11 cellular contexts compared by ENCODE assay signal in genomic region chr16:33339093-33340071, GRCh38. TPM values are rescaled to one million over a fixed set of nuclear protein-coding genes. Genes with fewer than 3 reads are reported as not detected.
DNase-seq lines count a peak whose midpoint lies in the region; ATAC-seq and TF ChIP-seq lines count a peak whose summit lies in the region.
"Not testable (repeated sequence)": the region's sequence is repeated elsewhere in the genome, so short reads cannot be mapped to it uniquely, and the experiment has no call there.
"Had no signal": no experiment of that assay in that cellular context is flagged by ENCODE, and none has a peak within 500 bp of the region (broad histone marks: within the 10 kb centered on the region; RNA-seq: fewer than 3 reads in every experiment).

No MANE protein-coding gene starts in this region.

- not testable (repeated sequence) for ATAC-seq in body of pancreas
- ATAC-seq in naive thymus-derived CD4-positive, alpha-beta T cell, result peak; percentile 58

- H3K27me3 ChIP-seq in body of pancreas; left ventricle myocardium inferior (ENCODE audit: low read depth); naive thymus-derived CD4-positive, alpha-beta T cell (ENCODE audit: control insufficient read depth in 2 of 2, insufficient read depth in 2 of 2, low read length in 2 of 2); transverse colon: not testable (repeated sequence)

- in situ Hi-C loops in transverse colon (cut with MboI; ENCODE audit: low pct_ligation_motif_present in 1 of 4, low pct_unique_long_range_greater_than_20kb in 1 of 4, low sequenced_read_pairs in 3 of 4), result not testable (repeated sequence)

- not testable (repeated sequence) for TF ChIP-seq EP300 in transverse colon (IDR thresholded peaks at IDR 0.05; ENCODE audit: low read depth)

- not testable (repeated sequence) for H3K27me3 Mint-ChIP-seq in naive thymus-derived CD4-positive, alpha-beta T cell

- H3K9me3 Mint-ChIP-seq in naive thymus-derived CD4-positive, alpha-beta T cell, result peaks cover 0 to 16% (median 2%) of the 10 kb centered on the region in 11 donors

- H3K4me3 ChIP-seq in GM12865 (ENCODE audit: low read depth, low read length); body of pancreas; left ventricle myocardium inferior; naive thymus-derived CD4-positive, alpha-beta T cell (ENCODE audit: low read length); transverse colon: not testable (repeated sequence)

- not testable (repeated sequence) for TF ChIP-seq POLR2A in body of pancreas (IDR thresholded peaks at IDR 0.05); transverse colon (IDR thresholded peaks at IDR 0.05)

- DNase-seq in GM12865 (ENCODE audit: low read depth) (peak; percentile 13), T-helper 22 cell (ENCODE audit: low read depth) (peak; percentile 8), activated T-cell treated with anti-CD3 and anti-CD28 coated beads for 24 hours (ENCODE audit: low read depth) (peak; percentile 28), body of pancreas (peak; percentile 24 to 58 (median 41)), left ventricle myocardium inferior (peak; percentile 63), transverse colon (peak; percentile 45)
- DNase-seq in naive thymus-derived CD4-positive, alpha-beta T cell, result peak; percentile 8 to 50 (median 25)
- peak; percentile 15 for DNase-seq in stimulated activated CD4-positive, alpha-beta T cell treated with anti-CD3 and anti-CD28 coated beads, Interleukin-2, amount 100 ng/mL, for 4 hours (ENCODE audit: low read depth)

- TF ChIP-seq CTCF in GM12865 (IDR thresholded peaks at IDR 0.05; ENCODE audit: insufficient read depth, low read depth, low read length, missing control alignments); body of pancreas (IDR thresholded peaks at IDR 0.05); left ventricle myocardium inferior (IDR thresholded peaks at IDR 0.05; ENCODE audit: borderline replicate concordance); transverse colon (IDR thresholded peaks at IDR 0.05): not testable (repeated sequence)

- H3K9me3 ChIP-seq in body of pancreas; left ventricle myocardium inferior (replicated peaks); naive thymus-derived CD4-positive, alpha-beta T cell (ENCODE audit: control insufficient read depth in 2 of 3, low read length in 3 of 3); transverse colon: not testable (repeated sequence)

- POLR2A ChIA-PET in naive thymus-derived CD4-positive, alpha-beta T cell (lab: Charles Lee), result not testable (repeated sequence)

- 68 to 80% methylated on average over 2 to 3 of the region's 4 CpGs for WGBS in body of pancreas, 2 donors
- WGBS in transverse colon (ENCODE audit: low coverage in 1 of 2), 2 donors, result 75 to 81% methylated on average over 2 to 4 of the region's 4 CpGs

- not testable (repeated sequence) for H3K4me1 ChIP-seq in body of pancreas; left ventricle myocardium inferior; naive thymus-derived CD4-positive, alpha-beta T cell (ENCODE audit: control insufficient read depth in 2 of 2, insufficient read depth in 2 of 2, low read length in 2 of 2); transverse colon

- H3K4me1 Mint-ChIP-seq in naive thymus-derived CD4-positive, alpha-beta T cell, result not testable (repeated sequence)

- not testable (repeated sequence) for H3K4me3 Mint-ChIP-seq in naive thymus-derived CD4-positive, alpha-beta T cell

- H3K36me3 Mint-ChIP-seq in naive thymus-derived CD4-positive, alpha-beta T cell, result not testable (repeated sequence)

- not testable (repeated sequence) for H3K27ac Mint-ChIP-seq in naive thymus-derived CD4-positive, alpha-beta T cell

- H3K36me3 ChIP-seq in body of pancreas (replicated peaks in 1 of 2; ENCODE audit: insufficient read depth in 1 of 2, low read depth in 2 of 2); left ventricle myocardium inferior; naive thymus-derived CD4-positive, alpha-beta T cell (ENCODE audit: control insufficient read depth in 2 of 3, insufficient read depth in 3 of 3, low read length in 3 of 3); transverse colon: not testable (repeated sequence)

- intact Hi-C loops in body of pancreas (cut with DNase I); left ventricle myocardium inferior (cut with micrococcal nuclease); naive thymus-derived CD4-positive, alpha-beta T cell (cut with micrococcal nuclease); transverse colon (cut with DNase I; ENCODE audit: low total_unique reads): not testable (repeated sequence)

- H3K27ac ChIP-seq in body of pancreas; left ventricle myocardium inferior (replicated peaks); naive thymus-derived CD4-positive, alpha-beta T cell (ENCODE audit: low read depth, low read length); transverse colon: not testable (repeated sequence)

- CTCF ChIA-PET in naive thymus-derived CD4-positive, alpha-beta T cell (lab: Charles Lee), result not testable (repeated sequence)

RNA-seq across cellular contexts. Expression of gene TP53TG3B, which starts 21.3 kb away (rescaled TPM):
- not detected for total RNA-seq in body of pancreas
- not detected for total RNA-seq in left ventricle myocardium inferior
- total RNA-seq in naive thymus-derived CD4-positive, alpha-beta T cell, result not detected
- not detected for polyA plus RNA-seq in naive thymus-derived CD4-positive, alpha-beta T cell
- not detected for total RNA-seq in transverse colon
- total RNA-seq: pulmonary artery endothelial cell, suprapubic skin had no signal

RNA-seq across cellular contexts. Expression of gene TP53TG3E, which starts 35.3 kb away (rescaled TPM):
- total RNA-seq in body of pancreas, result not detected
- not detected for total RNA-seq in left ventricle myocardium inferior
- total RNA-seq in naive thymus-derived CD4-positive, alpha-beta T cell, result not detected
- polyA plus RNA-seq in naive thymus-derived CD4-positive, alpha-beta T cell, result not detected
- not detected for total RNA-seq in transverse colon
- total RNA-seq: mononuclear cell, pulmonary artery endothelial cell, suprapubic skin had no signal

Comparison
In these comparisons a context has a peak if more than half of its experiments do, and no peak if none do; other contexts are left out.
1. DNase-seq: peak in every context shown above with its lines; median percentile 63 in left ventricle myocardium inferior; 45 in transverse colon; 41 in body of pancreas; 28 in activated T-cell treated with anti-CD3 and anti-CD28 coated beads for 24 hours; 25 in naive thymus-derived CD4-positive, alpha-beta T cell; 15 in stimulated activated CD4-positive, alpha-beta T cell treated with anti-CD3 and anti-CD28 coated beads, Interleukin-2, amount 100 ng/mL, for 4 hours; 13 in GM12865; 8 in T-helper 22 cell.